In genomic region chr13:110266431-110266809, GRCh38 we compare ENCODE assay signal across 22 cellular contexts. TPM values are rescaled to one million over a fixed set of nuclear protein-coding genes. Genes with fewer than 3 reads are reported as not detected.
DNase-seq lines count a peak whose midpoint lies in the region; ATAC-seq, FAIRE-seq and TF ChIP-seq lines count a peak whose summit lies in the region.
"Had no signal": no experiment of that assay in that cellular context is flagged by ENCODE, and none has a peak within 500 bp of the region (broad histone marks: within the 10 kb centered on the region; RNA-seq: fewer than 3 reads in every experiment).

No MANE protein-coding gene starts in this region.

- in situ Hi-C loops in astrocyte of the cerebellum (cut with HindIII; ENCODE audit: low sequenced_read_pairs), result no loop called here

- H3K36me3 ChIP-seq in GM23338 (ENCODE audit: insufficient read depth), result no peaks in the 10 kb centered on the region
- H3K36me3 ChIP-seq in keratinocyte (ENCODE audit: control insufficient read depth in 2 of 2, extremely low read depth in 1 of 2, insufficient read depth in 2 of 2, low read length in 2 of 2), result no peaks in the 10 kb centered on the region
- peaks cover 0 to 3% (median 0%) of the 10 kb centered on the region in 3 donors for H3K36me3 ChIP-seq in skeletal muscle tissue (ENCODE audit: control insufficient read depth in 3 of 3, insufficient read depth in 3 of 3, low read length in 3 of 3)

- H3K27ac ChIP-seq in GM23338 (ENCODE audit: low read depth) (peak overlapping the region; percentile 59; the same call in 1 of the 2 replicates), keratinocyte (ENCODE audit: control insufficient read depth, insufficient read depth, low read length) (no peak overlapping the region), skeletal muscle tissue (ENCODE audit: low read depth, low read length) (peak overlapping the region; percentile 47)
- H3K27ac ChIP-seq: KMS-11 had no signal

- TF ChIP-seq CTCF in GM23338 (conservative IDR thresholded peaks at IDR 0.05; ENCODE audit: low read depth in 2 of 2) (no peak), astrocyte of the cerebellum (IDR thresholded peaks at IDR 0.05; ENCODE audit: low read depth, low read length, missing control alignments) (no peak), keratinocyte (optimal IDR thresholded peaks at IDR 0.05 in 1 of 3, IDR thresholded peaks at IDR 0.05 in 1 of 3, conservative IDR thresholded peaks at IDR 0.05 in 1 of 3; ENCODE audit: extremely low read depth in 1 of 3, insufficient read depth in 2 of 3, low read length in 3 of 3) (no peak)

- no peaks in the 10 kb centered on the region for H3K36me3 Mint-ChIP-seq in GM23338 (ENCODE audit: low read depth)
- H3K36me3 Mint-ChIP-seq: stimulated activated naive B cell treated with anti-CD40 and anti-IgM and Interleukin-4, amounts not matched to agents 10 μg/mL and 1 μg/mL and 100 μg/mL, for 72 hours had no signal

- DNase-seq in GM23338 (ENCODE audit: low spot score) (no peak), astrocyte of the cerebellum (ENCODE audit: low read depth) (no peak), keratinocyte (ENCODE audit: low read depth, low spot score) (no peak), NCI-H1417 (lab: John Stamatoyannopoulos, UW) (no peak)
- DNase-seq in stimulated activated naive CD4-positive, alpha-beta T cell treated with Interleukin-2 at 50 U/mL for 16 hours (lab: John Stamatoyannopoulos, UW), result no peak
- DNase-seq in stimulated activated CD4-positive, alpha-beta T cell treated with anti-CD3 and anti-CD28 coated beads, Interleukin-12 subunit alpha, Interleukin-12 subunit beta, amount 100 ng/mL, for 4 hours, result no peak
- DNase-seq: activated CD4-positive, alpha-beta T cell treated with anti-CD3 and anti-CD28 coated beads for 4 hours; activated CD8-positive, alpha-beta memory T cell treated with anti-CD3 and anti-CD28 coated beads, Interleukin-2, amount 50 U/mL, for 4 hours; activated naive CD4-positive, alpha-beta T cell; cortex of kidney; erythroblast; kidney glomerular epithelial cell; NCI-H1092; NCI-H2171 treated with DMSO at 0.1 percent for 48 hours; NCI-H774; PC-3; stimulated activated CD4-positive, alpha-beta T cell treated with anti-CD3 and anti-CD28 coated beads, Interleukin-15, amount 100 ng/mL, for 24 hours; stimulated activated naive B cell treated with anti-CD40 and anti-IgM and Interleukin-4, amounts not matched to agents 10 μg/mL and 1 μg/mL and 100 μg/mL, for 72 hours had no signal

- no peaks in the 10 kb centered on the region for H3K9me3 Mint-ChIP-seq in GM23338
- H3K9me3 Mint-ChIP-seq: stimulated activated naive B cell treated with anti-CD40 and anti-IgM and Interleukin-4, amounts not matched to agents 10 μg/mL and 1 μg/mL and 100 μg/mL, for 72 hours had no signal

- H3K9ac ChIP-seq in keratinocyte (ENCODE audit: control insufficient read depth, extremely low read depth, insufficient read depth, low read length), result peak overlapping the region; percentile 8
- no peak overlapping the region for H3K9ac ChIP-seq in skeletal muscle tissue (ENCODE audit: low read depth in 1 of 3, low read length in 3 of 3)
- H3K9ac ChIP-seq: KMS-11 had no signal

- H3K4me1 ChIP-seq in GM23338 (ENCODE audit: insufficient read depth) (peaks cover 46% of the 10 kb centered on the region), keratinocyte (ENCODE audit: control insufficient read depth, extremely low read depth, insufficient read depth, low read length) (peaks cover 37% of the 10 kb centered on the region), skeletal muscle tissue (ENCODE audit: control insufficient read depth in 3 of 3, insufficient read depth in 3 of 3, low read length in 3 of 3) (peaks cover 38 to 66% (median 48%) of the 10 kb centered on the region in 3 donors)

- peak overlapping the region; percentile 64 for H3K4me2 ChIP-seq in GM23338
- peak overlapping the region; percentile 72 for H3K4me2 ChIP-seq in keratinocyte (ENCODE audit: control insufficient read depth, extremely low read depth, insufficient read depth, low read depth, low read length)
- H3K4me2 ChIP-seq: KMS-11 had no signal

- ATAC-seq in GM23338, result no peak; the same call in 1 of the 3 replicates
- no peak for ATAC-seq in HG03354 (IDR thresholded peaks at IDR 0.05; ENCODE audit: poor library complexity, severe bottlenecking, unreplicated experiment)
- ATAC-seq: PC-3; stimulated activated naive B cell treated with anti-CD40 and anti-IgM and Interleukin-4, amounts not matched to agents 10 μg/mL and 1 μg/mL and 100 μg/mL, for 72 hours had no signal

- peak overlapping the region; percentile 38 for H3K27ac Mint-ChIP-seq in GM23338
- H3K27ac Mint-ChIP-seq: stimulated activated naive B cell treated with anti-CD40 and anti-IgM and Interleukin-4, amounts not matched to agents 10 μg/mL and 1 μg/mL and 100 μg/mL, for 72 hours had no signal

- no peaks in the 10 kb centered on the region for H3F3A ChIP-seq in GM23338 (replicated peaks; ENCODE audit: low read depth)

- no peaks in the 10 kb centered on the region for H3K9me3 ChIP-seq in keratinocyte (ENCODE audit: control insufficient read depth, low read depth, low read length)
- no peaks in the 10 kb centered on the region for H3K9me3 ChIP-seq in skeletal muscle tissue (ENCODE audit: control insufficient read depth in 3 of 3, low read length in 3 of 3)

- H4K20me1 ChIP-seq in GM23338 (replicated peaks; ENCODE audit: insufficient read depth) (no peaks in the 10 kb centered on the region; the same call in 1 of the 2 replicates), keratinocyte (ENCODE audit: control insufficient read depth, extremely low read depth, insufficient read depth, low read length) (no peaks in the 10 kb centered on the region)

- no peaks in the 10 kb centered on the region for H3K9me1 ChIP-seq in keratinocyte (ENCODE audit: control insufficient read depth, extremely low read depth, insufficient read depth, low read length)

- no peaks in the 10 kb centered on the region for H3K9me2 ChIP-seq in GM23338 (ENCODE audit: insufficient read depth)

- H3K27me3 ChIP-seq in GM23338 (ENCODE audit: insufficient read depth) (no peaks in the 10 kb centered on the region), keratinocyte (ENCODE audit: control insufficient read depth, extremely low read depth, insufficient read depth, low read length) (no peaks in the 10 kb centered on the region), skeletal muscle tissue (ENCODE audit: control insufficient read depth in 3 of 3, insufficient read depth in 3 of 3, low read length in 3 of 3) (peaks cover 20 to 35% (median 30%) of the 10 kb centered on the region in 3 donors)

- H3K4me3 Mint-ChIP-seq in GM23338, result peak overlapping the region; percentile 33; the same call in 1 of the 3 replicates
- H3K4me3 Mint-ChIP-seq: stimulated activated naive B cell treated with anti-CD40 and anti-IgM and Interleukin-4, amounts not matched to agents 10 μg/mL and 1 μg/mL and 100 μg/mL, for 72 hours had no signal

- H3K79me2 ChIP-seq in GM23338 (replicated peaks; ENCODE audit: insufficient read depth) (peaks cover 47% of the 10 kb centered on the region), keratinocyte (ENCODE audit: control insufficient read depth, insufficient read depth, low read length) (peaks cover 28% of the 10 kb centered on the region)

- dilution Hi-C loops in keratinocyte (cut with MboI; ENCODE audit: extremely low pct_ligation_motif_present, low sequenced_read_pairs), result no loop called here

- H2AFZ ChIP-seq in GM23338, result no peak overlapping the region
- peak overlapping the region; percentile 80 for H2AFZ ChIP-seq in keratinocyte (ENCODE audit: control insufficient read depth, low read length)

- FAIRE-seq in keratinocyte (lab: Jason Lieb, UNC), result peak; percentile 75
- FAIRE-seq: H54 had no signal

- peaks cover 77% of the 10 kb centered on the region for H3K4me1 Mint-ChIP-seq in GM23338
- H3K4me1 Mint-ChIP-seq: stimulated activated naive B cell treated with anti-CD40 and anti-IgM and Interleukin-4, amounts not matched to agents 10 μg/mL and 1 μg/mL and 100 μg/mL, for 72 hours had no signal

- no peak overlapping the region for H3K4me3 ChIP-seq in GM23338
- peak overlapping the region; percentile 23 for H3K4me3 ChIP-seq in astrocyte of the cerebellum (ENCODE audit: low read depth, low read length)
- H3K4me3 ChIP-seq in keratinocyte (ENCODE audit: control insufficient read depth in 2 of 3, extremely low read depth in 1 of 3, insufficient read depth in 2 of 3, low read depth in 1 of 3, low read length in 3 of 3), result peak overlapping the region in 2 of 3 experiments; percentile 21 to 50
- H3K4me3 ChIP-seq in skeletal muscle tissue (ENCODE audit: low read length in 3 of 3), result peak overlapping the region in 2 of 3 donors; percentile 22 to 32

- H3K27me3 Mint-ChIP-seq in GM23338 (ENCODE audit: insufficient read depth, low read depth, poor library complexity), result peaks cover 5% of the 10 kb centered on the region

RNA-seq across cellular contexts. Expression of gene COL4A1, which starts 40.5 kb away (rescaled TPM):
- 110 and 112 TPM in 2 replicates for total RNA-seq in GM23338 (2014; rRNA removed; shearing (Covaris generic))
- 38.7 and 39.1 TPM in 2 replicates for polyA plus RNA-seq in GM23338 (2016; fragmentation: Nextera tagmentation; extraction: Ambion mirVana)
- 14.5 to 30.3 TPM (median 22.3 TPM) in 3 replicates for polyA plus RNA-seq in keratinocyte
- polyA plus RNA-seq in keratinocyte (2011; ENCODE audit: low read depth), result 1.3 TPM
- 4.7 and 5.4 TPM in 2 replicates for polyA plus RNA-seq in keratinocyte (2011; cell fraction: cytosol; rRNA removed)
- 40.7 and 46.5 TPM in 2 replicates for polyA plus RNA-seq in keratinocyte (2011; cell fraction: nucleus; rRNA removed)
- 2.0 and 35.6 TPM in 2 replicates for polyA plus RNA-seq in keratinocyte (2012; ENCODE audit: low replicate concordance)
- polyA minus RNA-seq in keratinocyte, result 39.4 to 56.2 TPM (median 43.0 TPM) in 3 replicates
- 12.3 TPM for polyA minus RNA-seq in keratinocyte (2011; cell fraction: cytosol; rRNA and poly(A)+ RNA removed)
- polyA minus RNA-seq in keratinocyte (2011; cell fraction: nucleus; rRNA and poly(A)+ RNA removed), result 57.2 and 70.4 TPM in 2 replicates
- 774 TPM for total RNA-seq in skeletal muscle tissue

RNA-seq across cellular contexts. Expression of gene COL4A2, which starts 40.7 kb away (rescaled TPM):
- total RNA-seq in GM23338 (2014; rRNA removed; shearing (Covaris generic)), result 117 and 131 TPM in 2 replicates
- polyA plus RNA-seq in GM23338 (2016; fragmentation: Nextera tagmentation; extraction: Ambion mirVana) (35.6 and 37.4 TPM in 2 replicates), keratinocyte (30.7 to 64.2 TPM (median 31.1 TPM) in 3 replicates)
- 2.4 TPM for polyA plus RNA-seq in keratinocyte (2011; ENCODE audit: low read depth)
- 5.3 and 11.3 TPM in 2 replicates for polyA plus RNA-seq in keratinocyte (2011; cell fraction: cytosol; rRNA removed)
- 78.0 and 99.9 TPM in 2 replicates for polyA plus RNA-seq in keratinocyte (2011; cell fraction: nucleus; rRNA removed)
- 6.3 and 80.3 TPM in 2 replicates for polyA plus RNA-seq in keratinocyte (2012; ENCODE audit: low replicate concordance)
- polyA minus RNA-seq in keratinocyte, result 69.8 to 191 TPM (median 82.0 TPM) in 3 replicates
- 38.8 TPM for polyA minus RNA-seq in keratinocyte (2011; cell fraction: cytosol; rRNA and poly(A)+ RNA removed)
- polyA minus RNA-seq in keratinocyte (2011; cell fraction: nucleus; rRNA and poly(A)+ RNA removed), result 150 and 169 TPM in 2 replicates
- 511 TPM for total RNA-seq in skeletal muscle tissue
